In genomic region chr17:2420131-2420530, GRCh38 we compare ENCODE assay signal across 19 cellular contexts. TPM values are rescaled to one million over a fixed set of nuclear protein-coding genes. Genes with fewer than 3 reads are reported as not detected.
DNase-seq lines count a peak whose midpoint lies in the region; ATAC-seq, FAIRE-seq and TF ChIP-seq lines count a peak whose summit lies in the region.
"Had no signal": no experiment of that assay in that cellular context is flagged by ENCODE, and none has a peak within 500 bp of the region (broad histone marks: within the 10 kb centered on the region; RNA-seq: fewer than 3 reads in every experiment).

No MANE protein-coding gene starts in this region.

- no peak for DNase-seq in HepG2 (ENCODE audit: low spot score)
- no peak for DNase-seq in right lobe of liver
- no peak for DNase-seq in K562 (ENCODE audit: extremely low read depth in 1 of 4, low spot score in 3 of 4)
- DNase-seq in mesenchymal stem cell: no peak
- DNase-seq in SW480 (ENCODE audit: low spot score): no peak
- no peak for DNase-seq in DMS53 (lab: John Stamatoyannopoulos, UW)
- DNase-seq: CD4-positive, CD25-positive, alpha-beta regulatory T cell; DND-41; GDM1; GOT3; Karpas-422; NCI-H1417; NCI-H2029; NCI-H510A; NCI-H82; SJCRH30 had no signal

- no peak overlapping the region for H3K4ac ChIP-seq in mesenchymal stem cell (ENCODE audit: low read depth in 1 of 2, low read length in 2 of 2)

- TF ChIP-seq EP300 in HepG2 (IDR thresholded peaks at IDR 0.05; ENCODE audit: low read depth in 2 of 2, low read length in 2 of 2) (no peak), HepG2 (CRISPR knock-in tag; IDR thresholded peaks at IDR 0.05; ENCODE audit: borderline replicate concordance) (no peak), K562 (IDR thresholded peaks at IDR 0.05; ENCODE audit: low read length) (no peak)

- no peak for TF ChIP-seq RAD21 in HepG2 (CRISPR knock-in tag; IDR thresholded peaks at IDR 0.05)
- no peak for TF ChIP-seq RAD21 in K562 (CRISPR knock-in tag; conservative IDR thresholded peaks at IDR 0.05 in 1 of 2, IDR thresholded peaks at IDR 0.05 in 1 of 2)

- no peak for TF ChIP-seq CTCF in HepG2 (CRISPR knock-in tag; IDR thresholded peaks at IDR 0.05)
- no peak for TF ChIP-seq CTCF in right lobe of liver (IDR thresholded peaks at IDR 0.05)
- no peak for TF ChIP-seq CTCF in K562 (IDR thresholded peaks at IDR 0.05 in 2 of 3, conservative IDR thresholded peaks at IDR 0.05 in 1 of 3; ENCODE audit: insufficient read depth in 2 of 3, low read depth in 1 of 3, low read length in 3 of 3)

- no peak overlapping the region for H3K4me2 ChIP-seq in HepG2 (ENCODE audit: low read depth, low read length)
- no peak overlapping the region for H3K4me2 ChIP-seq in K562 (ENCODE audit: insufficient read depth, low read length)
- H3K4me2 ChIP-seq in mesenchymal stem cell (ENCODE audit: low read length, poor library complexity, severe bottlenecking): no peak overlapping the region

- H4K20me1 ChIP-seq in HepG2 (ENCODE audit: insufficient read depth, low read length) (no peaks in the 10 kb centered on the region; the same call in 1 of the 2 replicates), K562 (replicated peaks; ENCODE audit: control insufficient read depth, insufficient read depth, low read length) (no peaks in the 10 kb centered on the region)

- no peak overlapping the region for H3K9ac ChIP-seq in HepG2 (ENCODE audit: insufficient read depth, low read depth, low read length)
- H3K9ac ChIP-seq in K562 (ENCODE audit: insufficient read depth in 1 of 2, low read depth in 2 of 2, low read length in 2 of 2): no peak overlapping the region
- no peak overlapping the region for H3K9ac ChIP-seq in mesenchymal stem cell (ENCODE audit: low read length)

- H3K9me3 ChIP-seq in HepG2 (ENCODE audit: low read length) (no peaks in the 10 kb centered on the region), right lobe of liver (no peaks in the 10 kb centered on the region), K562 (replicated peaks; ENCODE audit: control insufficient read depth, insufficient read depth, low read depth, low read length) (no peaks in the 10 kb centered on the region), mesenchymal stem cell (ENCODE audit: control insufficient read depth, low read length) (no peaks in the 10 kb centered on the region)
- H3K9me3 ChIP-seq: SJCRH30 had no signal

- no peaks in the 10 kb centered on the region for H3K4me1 ChIP-seq in HepG2 (ENCODE audit: insufficient read depth, low read length)
- no peaks in the 10 kb centered on the region for H3K4me1 ChIP-seq in right lobe of liver
- no peaks in the 10 kb centered on the region; a peak in 1 of 5 replicates for H3K4me1 ChIP-seq in K562 (replicated peaks in 1 of 2; ENCODE audit: control insufficient read depth in 2 of 2, insufficient read depth in 2 of 2, low read length in 2 of 2)
- H3K4me1 ChIP-seq in mesenchymal stem cell (ENCODE audit: control insufficient read depth, insufficient read depth, low read depth, low read length): no peaks in the 10 kb centered on the region
- H3K4me1 ChIP-seq: SJCRH30 had no signal

- no peak overlapping the region for H2BK5ac ChIP-seq in mesenchymal stem cell (ENCODE audit: low read depth, low read length, poor library complexity, severe bottlenecking)

- H2BK120ac ChIP-seq in mesenchymal stem cell (ENCODE audit: low read depth, low read length): no peak overlapping the region

- POLR2A ChIA-PET in HepG2 (lab: Yijun Ruan, JAX): no interaction called here
- POLR2A ChIA-PET in K562 (lab: Yijun Ruan, JAX): no interaction called here

- no peak overlapping the region for H4K91ac ChIP-seq in mesenchymal stem cell (ENCODE audit: low read length)

- no peak for ATAC-seq in HepG2
- no peak for ATAC-seq in right lobe of liver
- no peak for ATAC-seq in K562
- no peak for ATAC-seq in HG03135 (IDR thresholded peaks at IDR 0.05; ENCODE audit: unreplicated experiment)
- ATAC-seq in GM21367 (IDR thresholded peaks at IDR 0.05; ENCODE audit: unreplicated experiment): no peak

- H2BK12ac ChIP-seq in mesenchymal stem cell (ENCODE audit: low read length in 2 of 2): peak overlapping the region in 1 of 2 experiments; percentile 33

- WGBS in HepG2 (ENCODE audit: low lambda C conversion rate): 97% methylated on average over 13 of the region's 13 CpGs
- 90% methylated on average over 12 of the region's 13 CpGs for WGBS in right lobe of liver (ENCODE audit: insufficient coverage, low coverage, low lambda C conversion rate, missing lambda C conversion rate)
- 90% methylated on average over 4 of the region's 13 CpGs for WGBS in K562 (ENCODE audit: insufficient coverage, low coverage, missing lambda C conversion rate)
- 90% methylated on average over 13 of the region's 13 CpGs for WGBS in mesenchymal stem cell

- FAIRE-seq in HepG2 (lab: Jason Lieb, UNC): no peak
- FAIRE-seq in K562 (lab: Jason Lieb, UNC): no peak
- FAIRE-seq: D721Med had no signal

- peaks cover 16% of the 10 kb centered on the region for H3K79me1 ChIP-seq in mesenchymal stem cell (replicated peaks; ENCODE audit: low read length, poor library complexity, severe bottlenecking)

- no peak overlapping the region for H2AFZ ChIP-seq in HepG2 (ENCODE audit: low read length)
- no peak overlapping the region for H2AFZ ChIP-seq in K562 (ENCODE audit: low read depth, low read length)
- no peak overlapping the region for H2AFZ ChIP-seq in mesenchymal stem cell (ENCODE audit: low read depth, low read length)

- H3K4me3 ChIP-seq in HepG2 (replicated peaks in 1 of 3; ENCODE audit: insufficient read depth in 1 of 3, low read depth in 2 of 3, low read length in 3 of 3): no peak overlapping the region
- no peak overlapping the region for H3K4me3 ChIP-seq in right lobe of liver
- no peak overlapping the region for H3K4me3 ChIP-seq in K562
- H3K4me3 ChIP-seq in mesenchymal stem cell (ENCODE audit: insufficient read depth in 1 of 2, low read depth in 1 of 2, low read length in 2 of 2): no peak overlapping the region
- H3K4me3 ChIP-seq: SJCRH30 had no signal

- H3K79me2 ChIP-seq in HepG2 (ENCODE audit: insufficient read depth, low read length) (no peaks in the 10 kb centered on the region), K562 (ENCODE audit: control insufficient read depth, insufficient read depth, low read length) (no peaks in the 10 kb centered on the region)

- H3K9me1 ChIP-seq in K562 (ENCODE audit: control insufficient read depth, insufficient read depth, low read length): no peaks in the 10 kb centered on the region

- no peak overlapping the region for H3K14ac ChIP-seq in mesenchymal stem cell (ENCODE audit: low read length in 2 of 2)

- peak overlapping the region; percentile 60 for H2BK15ac ChIP-seq in mesenchymal stem cell (ENCODE audit: low read depth, poor library complexity, severe bottlenecking)

- intact Hi-C loops in HepG2 (cut with micrococcal nuclease; ENCODE audit: unreplicated experiment) (no loop called here), right lobe of liver (cut with DNase I) (no loop called here), K562 (cut with micrococcal nuclease) (no loop called here)

- CTCF ChIA-PET in HepG2 (lab: Yijun Ruan, JAX; ENCODE audit: low intra/inter-chr PET ratio, low total read pairs): no interaction called here
- CTCF ChIA-PET in K562 (lab: Yijun Ruan, JAX; ENCODE audit: low intra/inter-chr PET ratio): no interaction called here

- H4K8ac ChIP-seq in mesenchymal stem cell (ENCODE audit: low read length): no peak overlapping the region

- TF ChIP-seq POLR2A in HepG2 (IDR thresholded peaks at IDR 0.05; ENCODE audit: insufficient read depth in 1 of 2, low read depth in 2 of 2, low read length in 2 of 2) (no peak), right lobe of liver (IDR thresholded peaks at IDR 0.05) (no peak), K562 (conservative IDR thresholded peaks at IDR 0.05) (no peak)

- no peak overlapping the region for H3K27ac ChIP-seq in HepG2 (ENCODE audit: extremely low read length, insufficient read depth, low read length)
- H3K27ac ChIP-seq in right lobe of liver: no peak overlapping the region
- no peak overlapping the region for H3K27ac ChIP-seq in K562 (ENCODE audit: extremely low read depth, low read depth, low read length)
- no peak overlapping the region for H3K27ac ChIP-seq in mesenchymal stem cell (ENCODE audit: low read length, poor library complexity, severe bottlenecking)
- H3K27ac ChIP-seq: SJCRH30 had no signal

- BruUV-seq in HepG2 (replicated peaks; lab: Mats Ljungman, UMichigan) (TSS peak; percentile 38), K562 (replicated peaks; lab: Mats Ljungman, UMichigan) (TSS peak; percentile 30)

- in situ Hi-C loops in HepG2 (cut with HindIII; ENCODE audit: extremely low pct_ligation_motif_present, low pct_unique_long_range_greater_than_20kb): no loop called here
- in situ Hi-C loops in K562 (cut with MboI): no loop called here

- H3K27me3 ChIP-seq in HepG2 (ENCODE audit: control insufficient read depth in 1 of 2, insufficient read depth in 2 of 2, low read length in 2 of 2): no peaks in the 10 kb centered on the region
- H3K27me3 ChIP-seq in right lobe of liver: no peaks in the 10 kb centered on the region
- H3K27me3 ChIP-seq in K562 (ENCODE audit: control insufficient read depth in 2 of 2, insufficient read depth in 2 of 2, low read length in 2 of 2): no peaks in the 10 kb centered on the region
- H3K27me3 ChIP-seq in mesenchymal stem cell (ENCODE audit: control insufficient read depth in 1 of 2, insufficient read depth in 1 of 2, low read length in 2 of 2): no peaks in the 10 kb centered on the region
- H3K27me3 ChIP-seq: SJCRH30 had no signal

- peaks cover 9 to 39% of the 10 kb centered on the region in 2 experiments; a peak in 4 of 5 replicates for H3K36me3 ChIP-seq in HepG2 (replicated peaks in 1 of 2; ENCODE audit: control insufficient read depth in 1 of 2, insufficient read depth in 2 of 2, low read length in 2 of 2)
- peaks cover 0 to 19% (median 5%) of the 10 kb centered on the region in 4 donors for H3K36me3 ChIP-seq in right lobe of liver
- peaks cover 53% of the 10 kb centered on the region; the same call in 2 of the 3 replicates for H3K36me3 ChIP-seq in K562 (ENCODE audit: control insufficient read depth, insufficient read depth, low read length)
- H3K36me3 ChIP-seq in mesenchymal stem cell (ENCODE audit: control insufficient read depth in 1 of 2, insufficient read depth in 2 of 2, low read depth in 1 of 2, low read length in 2 of 2): peaks cover 23% of the 10 kb centered on the region in 2 experiments

- H3K18ac ChIP-seq in mesenchymal stem cell (ENCODE audit: low read depth in 1 of 2, low read length in 2 of 2): no peak overlapping the region

- peak overlapping the region in 1 of 2 experiments; percentile 41 for H3K23ac ChIP-seq in mesenchymal stem cell (ENCODE audit: low read length in 2 of 2)

- no peak overlapping the region for H2AK5ac ChIP-seq in mesenchymal stem cell (ENCODE audit: low read length, severe bottlenecking)

RNA-seq across cellular contexts. Expression of gene MNT, which starts 19.3 kb away (rescaled TPM):
- total RNA-seq in HepG2 (2016; rRNA removed; fragmentation: Illumina TruSeq; extraction: Trizol): 2.3 and 3.5 TPM in 2 replicates
- 0.79 and 1.5 TPM in 2 replicates for total RNA-seq in HepG2 (2016; cell fraction: cytosol; rRNA removed; fragmentation: Illumina TruSeq; extraction: Trizol; ENCODE audit: low read depth)
- total RNA-seq in HepG2 (2016; cell fraction: insoluble cytoplasmic fraction; rRNA removed; fragmentation: Illumina TruSeq; extraction: Trizol): 2.0 and 2.9 TPM in 2 replicates
- total RNA-seq in HepG2 (2016; cell fraction: membrane; rRNA removed; fragmentation: Illumina TruSeq; extraction: Trizol): 2.3 and 2.4 TPM in 2 replicates
- total RNA-seq in HepG2 (2016; cell fraction: nucleus; rRNA removed; fragmentation: Illumina TruSeq; extraction: Trizol): 3.0 and 3.9 TPM in 2 replicates
- polyA plus RNA-seq in HepG2 (2011; rRNA removed): 1.8 and 2.1 TPM in 2 replicates
- polyA plus RNA-seq in HepG2 (2011; cell fraction: cytosol; rRNA removed): 0.86 and 0.92 TPM in 2 replicates
- polyA plus RNA-seq in HepG2 (2011; cell fraction: nucleus; rRNA removed): 13.6 and 19.3 TPM in 2 replicates
- polyA plus RNA-seq in HepG2 (2012): 6.6 and 7.5 TPM in 2 replicates
- polyA plus RNA-seq in HepG2 (2016; cell fraction: cytosol; fragmentation: Illumina TruSeq; extraction: Trizol; ENCODE audit: low read depth): 0.35 and 0.63 TPM in 2 replicates
- polyA plus RNA-seq in HepG2 (2016; cell fraction: insoluble cytoplasmic fraction; fragmentation: Illumina TruSeq; extraction: Trizol; ENCODE audit: low read depth): 3.1 and 5.6 TPM in 2 replicates
- polyA plus RNA-seq in HepG2 (2016; cell fraction: membrane; fragmentation: Illumina TruSeq; extraction: Trizol; ENCODE audit: low read depth): 1.4 and 1.6 TPM in 2 replicates
- polyA plus RNA-seq in HepG2 (2016; cell fraction: nucleus; fragmentation: Illumina TruSeq; extraction: Trizol; ENCODE audit: insufficient read depth, low read depth): 14.3 and 17.8 TPM in 2 replicates
- 4.3 and 8.2 TPM in 2 replicates for polyA minus RNA-seq in HepG2 (2011; rRNA and poly(A)+ RNA removed; ENCODE audit: low replicate concordance)
- polyA minus RNA-seq in HepG2 (2011; cell fraction: cytosol; rRNA and poly(A)+ RNA removed): 3.1 and 3.8 TPM in 2 replicates
- 8.1 and 8.8 TPM in 2 replicates for polyA minus RNA-seq in HepG2 (2011; cell fraction: nucleus; rRNA and poly(A)+ RNA removed)
- total RNA-seq in right lobe of liver: 10 to 100 TPM in 2 of 6 experiments, 1 to 10 TPM in 4; 3.3 to 12.6 (median 7.0) TPM
- 22.3 and 43.6 TPM in 2 replicates for total RNA-seq in K562 (2011; cell fraction: chromatin; rRNA removed; ENCODE audit: low replicate concordance)
- total RNA-seq in K562 (2011; cell fraction: nucleolus; rRNA removed): 17.0 and 19.3 TPM in 2 replicates
- total RNA-seq in K562 (2011; cell fraction: nucleoplasm; rRNA removed): 18.7 and 31.2 TPM in 2 replicates
- total RNA-seq in K562 (2014; rRNA removed): 7.8 and 8.7 TPM in 2 replicates
- total RNA-seq in K562 (2014; rRNA removed; fragmentation: Illumina TruSeq; extraction: Trizol): 2.9 and 3.1 TPM in 2 replicates
- total RNA-seq in K562 (2015; rRNA removed; fragmentation: Illumina TruSeq; extraction: Trizol): 4.9 and 5.3 TPM in 2 replicates
- 20.3 and 23.8 TPM in 2 replicates for total RNA-seq in K562 (2021)
- 3.3 and 4.9 TPM in 2 replicates for polyA plus RNA-seq in K562 (2011; rRNA removed)
- polyA plus RNA-seq in K562 (2011; cell fraction: cytosol; rRNA removed): 5.2 and 6.1 TPM in 2 replicates
- 9.4 and 16.7 TPM in 2 replicates for polyA plus RNA-seq in K562 (2011; cell fraction: nucleus; rRNA removed)
- 11.9 and 12.2 TPM in 2 replicates for polyA plus RNA-seq in K562 (2012)
- polyA plus RNA-seq in K562 (2014; fragmentation: Illumina TruSeq; extraction: Trizol): 7.1 and 12.4 TPM in 2 replicates
- under 1 TPM; 0.18 to 0.21 TPM for polyA plus RNA-seq in K562 (2014; fragmentation: Nextera tagmentation; extraction: Ambion mirVana)
- 11.3 and 13.4 TPM in 2 replicates for polyA plus RNA-seq in K562 (2014; rRNA removed)
- 2.2 and 2.4 TPM in 2 replicates for polyA minus RNA-seq in K562 (2011; rRNA and poly(A)+ RNA removed)
- polyA minus RNA-seq in K562 (2011; cell fraction: cytosol; rRNA and poly(A)+ RNA removed): 4.2 and 5.2 TPM in 2 replicates
- 3.2 and 3.9 TPM in 2 replicates for polyA minus RNA-seq in K562 (2011; cell fraction: nucleus; rRNA and poly(A)+ RNA removed)
- polyA plus RNA-seq in mesenchymal stem cell (2013, experiment 1 of 2): 21.1 TPM
- 19.7 TPM for polyA plus RNA-seq in mesenchymal stem cell (2013, experiment 2 of 2)
